In the genomic region with DNA sequence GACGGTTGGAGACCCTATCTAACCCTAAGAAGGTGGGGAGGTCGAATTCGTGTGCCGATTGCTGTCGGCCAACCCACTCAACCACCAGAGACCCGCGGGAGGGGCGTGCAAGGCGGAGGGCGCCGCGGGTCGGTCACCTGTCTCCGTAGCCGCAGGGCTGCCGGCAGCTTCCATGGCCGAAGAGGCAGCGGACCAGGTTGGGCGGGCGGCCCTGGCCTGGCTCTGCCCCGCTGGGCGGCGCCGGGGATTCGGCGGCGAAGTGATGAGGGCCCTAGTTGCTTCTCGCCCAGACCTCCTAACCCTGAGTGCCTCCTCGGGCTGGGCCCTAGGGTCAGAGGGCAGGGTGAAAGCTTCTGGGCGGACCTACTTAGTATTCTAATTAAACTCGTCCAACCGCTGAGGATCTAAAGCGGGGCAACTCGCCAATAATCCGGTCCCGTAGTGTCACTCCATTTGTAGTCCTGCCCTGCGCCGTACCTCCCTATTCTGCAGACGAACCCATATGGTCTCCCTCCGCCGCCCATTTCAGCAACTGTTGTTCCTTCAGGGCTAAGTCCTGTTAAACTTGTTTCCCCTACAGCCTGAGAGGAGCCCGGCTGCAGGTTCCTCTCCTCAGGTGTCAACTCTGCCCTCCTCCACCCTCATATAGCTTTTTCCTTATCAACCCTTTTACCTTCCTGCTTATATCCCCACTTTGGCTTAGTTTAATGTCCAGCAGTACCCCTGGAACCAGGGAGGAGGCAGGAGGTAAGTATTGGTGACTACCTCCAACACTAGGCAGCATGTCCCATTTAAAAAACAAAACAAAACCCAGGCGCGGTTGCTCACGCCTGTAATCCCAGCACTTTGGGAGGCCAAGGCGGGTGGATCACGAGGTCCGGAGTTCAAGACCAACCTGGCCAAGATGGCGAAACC, we compare ENCODE assay signal across 8 cellular contexts. TPM values are rescaled to one million over a fixed set of nuclear protein-coding genes. Genes with fewer than 3 reads are reported as not detected.
A peak's percentile ranks its signal among the peaks of the same experiment; 100 is the strongest.
DNase-seq lines count a peak whose midpoint lies in the region; TF ChIP-seq lines count a peak whose summit lies in the region.

A gene (minus strand): TSS at position 307 of the 915 bp plus-strand sequence. CDS start 133 bp downstream, at position 174.

- peak within 1 kb of the TSS; percentile 80 for H3K27ac ChIP-seq in H9 (ENCODE audit: insufficient read length, low read depth, low read length)
- peak within 1 kb of the TSS; percentile 86 for H3K27ac ChIP-seq in MM.1S (ENCODE audit: low read length)
- peak within 1 kb of the TSS; percentile 100 for H3K27ac ChIP-seq in SU-DHL-6 (ENCODE audit: low read depth, low read length)
- H3K27ac ChIP-seq in angular gyrus (ENCODE audit: low read depth, low read length): peak within 1 kb of the TSS; percentile 97
- peak within 1 kb of the TSS; percentile 91 for H3K27ac ChIP-seq in left ventricle myocardium inferior (replicated peaks)
- peak within 1 kb of the TSS; percentile 95 for H3K27ac ChIP-seq in trophoblast cell (ENCODE audit: low read depth, low read length)

- H3K14ac ChIP-seq in H9 (ENCODE audit: insufficient read depth, low read length): peak within 1 kb of the TSS; percentile 95
- peak within 1 kb of the TSS; percentile 98 for H3K14ac ChIP-seq in trophoblast cell (ENCODE audit: low read length)

- H2BK20ac ChIP-seq in H9 (ENCODE audit: low read depth, low read length, poor library complexity, severe bottlenecking): no peak within 1 kb of the TSS

- H3K4me3 ChIP-seq in GM08714 (ENCODE audit: low read length) (peak within 1 kb of the TSS; percentile 92), MM.1S (ENCODE audit: low read length) (peak within 1 kb of the TSS; percentile 94), SU-DHL-6 (ENCODE audit: insufficient read depth, low read length, poor library complexity, severe bottlenecking) (peak within 1 kb of the TSS; percentile 92), left ventricle myocardium inferior (peak within 1 kb of the TSS; percentile 83), trophoblast cell (ENCODE audit: low read depth, low read length) (peak within 1 kb of the TSS; percentile 90)

- H3K27me3 ChIP-seq in H9 (ENCODE audit: insufficient read depth, low read length): peaks cover 4% of the 10 kb centered on the region; the same call in 1 of the 2 replicates
- H3K27me3 ChIP-seq in MM.1S (replicated peaks; ENCODE audit: insufficient read depth, low read length): 0 out of 2 replicates have a peak, but pooled peaks cover 7% of the 10 kb centered on the region
- no peaks in the 10 kb centered on the region for H3K27me3 ChIP-seq in SU-DHL-6 (ENCODE audit: low read length)
- H3K27me3 ChIP-seq in left ventricle myocardium inferior (ENCODE audit: low read depth): no peaks in the 10 kb centered on the region
- H3K27me3 ChIP-seq in trophoblast cell (ENCODE audit: insufficient read depth, low read length): no peaks in the 10 kb centered on the region

- H3K79me1 ChIP-seq in H9 (ENCODE audit: insufficient read depth, low read depth, low read length, poor library complexity, severe bottlenecking): peaks cover 5% of the 10 kb centered on the region
- H3K79me1 ChIP-seq in trophoblast cell (ENCODE audit: low read length): peaks cover 23% of the 10 kb centered on the region

- no peaks in the 10 kb centered on the region for H4K20me1 ChIP-seq in H9 (ENCODE audit: control insufficient read depth, insufficient read depth, insufficient read length)
- H4K20me1 ChIP-seq in MM.1S (ENCODE audit: insufficient read depth, low read length): no peaks in the 10 kb centered on the region
- H4K20me1 ChIP-seq in SU-DHL-6 (ENCODE audit: low read depth, low read length): no peaks in the 10 kb centered on the region

- no peaks in the 10 kb centered on the region; a peak in 1 of 5 replicates for H3K9me3 Mint-ChIP-seq in H9

- peak within 1 kb of the TSS; percentile 99 for H3K27ac Mint-ChIP-seq in H9

- H2BK5ac ChIP-seq in H9 (ENCODE audit: insufficient read length, low read length) (peak within 1 kb of the TSS; percentile 78), trophoblast cell (ENCODE audit: low read depth, low read length, poor library complexity) (peak within 1 kb of the TSS; percentile 87)

- H3F3A ChIP-seq in MM.1S (ENCODE audit: insufficient read depth, low read length) (peaks cover 39% of the 10 kb centered on the region), SU-DHL-6 (ENCODE audit: insufficient read depth) (peaks cover 64% of the 10 kb centered on the region)

- H3K9me3 ChIP-seq in H9 (ENCODE audit: control insufficient read depth, low read depth, low read length): no peaks in the 10 kb centered on the region
- no peaks in the 10 kb centered on the region for H3K9me3 ChIP-seq in MM.1S (replicated peaks; ENCODE audit: insufficient read depth, low read length)
- no peaks in the 10 kb centered on the region for H3K9me3 ChIP-seq in SU-DHL-6 (ENCODE audit: insufficient read depth, low read length)
- no peaks in the 10 kb centered on the region for H3K9me3 ChIP-seq in left ventricle myocardium inferior (replicated peaks)
- H3K9me3 ChIP-seq in trophoblast cell (ENCODE audit: insufficient read depth, low read depth, low read length): no peaks in the 10 kb centered on the region

- H2BK12ac ChIP-seq in H9 (ENCODE audit: insufficient read length, low read depth, low read length) (peak within 1 kb of the TSS; percentile 47), trophoblast cell (ENCODE audit: low read length) (peak within 1 kb of the TSS; percentile 56)

- TF ChIP-seq CTCF in H9 (conservative IDR thresholded peaks at IDR 0.05) (no peak), MM.1S (IDR thresholded peaks at IDR 0.05; ENCODE audit: low read length) (no peak), SU-DHL-6 (IDR thresholded peaks at IDR 0.05; ENCODE audit: insufficient read depth, low read length, poor library complexity, severe bottlenecking) (no peak), left ventricle myocardium inferior (IDR thresholded peaks at IDR 0.05; ENCODE audit: borderline replicate concordance) (no peak)

- peaks cover 16% of the 10 kb centered on the region for H3K27me3 Mint-ChIP-seq in H9 (ENCODE audit: low read depth)

- H3K36me3 ChIP-seq in MM.1S (replicated peaks; ENCODE audit: insufficient read depth, low read length): no peaks in the 10 kb centered on the region
- peaks cover 2% of the 10 kb centered on the region; the same call in 1 of the 2 replicates for H3K36me3 ChIP-seq in SU-DHL-6 (ENCODE audit: low read length)
- H3K36me3 ChIP-seq in left ventricle myocardium inferior: peaks cover 5% of the 10 kb centered on the region
- H3K36me3 ChIP-seq in trophoblast cell (ENCODE audit: control insufficient read depth in 1 of 2, insufficient read depth in 2 of 2, low read length in 2 of 2): peaks cover 2% of the 10 kb centered on the region in 2 experiments

- DNase-seq in H9 (peak; percentile 96), MM.1S (peak; percentile 93), left ventricle myocardium inferior (peak; percentile 80), trophoblast cell (peak; percentile 95 to 96), NCI-H1436 (lab: John Stamatoyannopoulos, UW) (no peak)

- H3K4me2 ChIP-seq in H9 (ENCODE audit: insufficient read depth, insufficient read length, low read length) (peak within 1 kb of the TSS; percentile 90), MM.1S (ENCODE audit: low read depth, low read length) (peak within 1 kb of the TSS; percentile 94), SU-DHL-6 (ENCODE audit: low read depth, low read length, poor library complexity, severe bottlenecking) (peak within 1 kb of the TSS; percentile 86), trophoblast cell (ENCODE audit: low read length) (peak within 1 kb of the TSS; percentile 95)

- H4K8ac ChIP-seq in H9 (replicated peaks; ENCODE audit: insufficient read length, low read depth, low read length) (no peak within 1 kb of the TSS), trophoblast cell (ENCODE audit: low read depth, low read length) (peak within 1 kb of the TSS; percentile 83)

- no CpG with 5 or more reads among the region's 49 CpGs for WGBS in H9 (ENCODE audit: extremely low coverage, insufficient read length, low lambda C conversion rate)
- no CpG with 5 or more reads among the region's 49 CpGs for WGBS in trophoblast cell (ENCODE audit: extremely low coverage, insufficient coverage, insufficient read length)

- H3K23me2 ChIP-seq in H9 (ENCODE audit: insufficient read length, low read depth, low read length, poor library complexity, severe bottlenecking): peaks cover 21% of the 10 kb centered on the region

- no peak within 1 kb of the TSS for H3T11ph ChIP-seq in H9 (ENCODE audit: low read length)

- H4K91ac ChIP-seq in H9 (ENCODE audit: insufficient read length, low read depth, low read length) (no peak within 1 kb of the TSS), trophoblast cell (ENCODE audit: low read depth, low read length) (peak within 1 kb of the TSS; percentile 98)

- H2BK120ac ChIP-seq in H9 (ENCODE audit: low read depth, low read length, poor library complexity, severe bottlenecking) (no peak within 1 kb of the TSS), trophoblast cell (ENCODE audit: insufficient read depth, low read length, poor library complexity) (peak within 1 kb of the TSS; percentile 96)

- H3K79me2 ChIP-seq in H9 (ENCODE audit: insufficient read depth, low read length): peaks cover 22% of the 10 kb centered on the region; the same call in 1 of the 2 replicates
- H3K79me2 ChIP-seq in MM.1S (ENCODE audit: low read length): peaks cover 43% of the 10 kb centered on the region
- H3K79me2 ChIP-seq in SU-DHL-6 (ENCODE audit: insufficient read depth, low read length): peaks cover 49% of the 10 kb centered on the region
- peaks cover 19% of the 10 kb centered on the region for H3K79me2 ChIP-seq in trophoblast cell (ENCODE audit: control insufficient read depth, insufficient read depth, low read length, poor library complexity)

- H2AFZ ChIP-seq in H9 (ENCODE audit: low read length): no peak within 1 kb of the TSS
- peak within 1 kb of the TSS; percentile 88 for H2AFZ ChIP-seq in MM.1S (ENCODE audit: low read length)
- peak within 1 kb of the TSS; percentile 37 for H2AFZ ChIP-seq in SU-DHL-6 (ENCODE audit: low read depth, low read length, severe bottlenecking)
- peak within 1 kb of the TSS; percentile 27 for H2AFZ ChIP-seq in trophoblast cell (ENCODE audit: insufficient read depth, low read length, poor library complexity)

- H3K36me3 Mint-ChIP-seq in H9 (ENCODE audit: insufficient read depth in 1 of 3, low read depth in 3 of 3): peaks cover 5 to 23% (median 19%) of the 10 kb centered on the region in 3 experiments; a peak in 5 of 7 replicates

- H3K4me1 Mint-ChIP-seq in H9: peaks cover 44 to 47% of the 10 kb centered on the region in 2 experiments

- no peak within 1 kb of the TSS for H4K5ac ChIP-seq in H9 (ENCODE audit: insufficient read length, low read depth, low read length)

- no peak within 1 kb of the TSS for H2AK5ac ChIP-seq in H9 (ENCODE audit: insufficient read length, low read length)
- H2AK5ac ChIP-seq in trophoblast cell (ENCODE audit: low read length): peak within 1 kb of the TSS; percentile 91

- H3K4ac ChIP-seq in H9 (ENCODE audit: low read depth, low read length) (no peak within 1 kb of the TSS; the same call in 1 of the 2 replicates), trophoblast cell (ENCODE audit: low read depth, low read length) (peak within 1 kb of the TSS; percentile 97)

- H3K4me1 ChIP-seq in H9 (ENCODE audit: insufficient read depth, low read length): peaks cover 6% of the 10 kb centered on the region; the same call in 1 of the 2 replicates
- H3K4me1 ChIP-seq in MM.1S (ENCODE audit: low read length): peaks cover 34% of the 10 kb centered on the region
- peaks cover 67% of the 10 kb centered on the region for H3K4me1 ChIP-seq in left ventricle myocardium inferior
- peaks cover 17% of the 10 kb centered on the region in 2 experiments for H3K4me1 ChIP-seq in trophoblast cell (ENCODE audit: control insufficient read depth in 1 of 2, insufficient read depth in 2 of 2, low read length in 2 of 2)

- peak within 1 kb of the TSS; percentile 96 to 99 for H3K4me3 Mint-ChIP-seq in H9

- peak within 1 kb of the TSS; percentile 94 for H4K12ac ChIP-seq in trophoblast cell (ENCODE audit: low read depth, low read length)

- peak within 1 kb of the TSS; percentile 98 for H3K9ac ChIP-seq in H9 (ENCODE audit: extremely low read depth, insufficient read length, low read length)
- peak within 1 kb of the TSS; percentile 87 for H3K9ac ChIP-seq in MM.1S (ENCODE audit: low read length)
- peak within 1 kb of the TSS; percentile 91 for H3K9ac ChIP-seq in SU-DHL-6 (ENCODE audit: low read length)
- H3K9ac ChIP-seq in trophoblast cell (ENCODE audit: low read length): peak within 1 kb of the TSS; percentile 97

- intact Hi-C loops in left ventricle myocardium inferior (cut with micrococcal nuclease): no loop called here

- no peak within 1 kb of the TSS for H2BK15ac ChIP-seq in H9 (ENCODE audit: low read depth, low read length)

- H3K9me2 ChIP-seq in MM.1S (replicated peaks; ENCODE audit: insufficient read depth, low read length) (no peaks in the 10 kb centered on the region), SU-DHL-6 (replicated peaks; ENCODE audit: insufficient read depth, low read length) (no peaks in the 10 kb centered on the region)

- H3K56ac ChIP-seq in H9 (ENCODE audit: insufficient read length, low read depth, low read length): no peak within 1 kb of the TSS

- H3K23ac ChIP-seq in H9 (ENCODE audit: insufficient read length, low read depth, low read length) (no peak within 1 kb of the TSS), trophoblast cell (ENCODE audit: low read length) (no peak within 1 kb of the TSS)

- H3K18ac ChIP-seq in H9 (ENCODE audit: insufficient read length, low read depth, low read length) (peak within 1 kb of the TSS; percentile 81), trophoblast cell (ENCODE audit: low read length) (peak within 1 kb of the TSS; percentile 98)

RNA-seq across cellular contexts. Expression of the gene that starts here (rescaled TPM):
- 58.1 and 58.9 TPM in 2 replicates for total RNA-seq in H9 (2021)
- 14.8 TPM for total RNA-seq in left ventricle myocardium inferior
- polyA plus RNA-seq in trophoblast cell (2013): 36.7 and 38.2 TPM in 2 replicates
